1 cellular context compared by ENCODE assay signal in the genomic region with DNA sequence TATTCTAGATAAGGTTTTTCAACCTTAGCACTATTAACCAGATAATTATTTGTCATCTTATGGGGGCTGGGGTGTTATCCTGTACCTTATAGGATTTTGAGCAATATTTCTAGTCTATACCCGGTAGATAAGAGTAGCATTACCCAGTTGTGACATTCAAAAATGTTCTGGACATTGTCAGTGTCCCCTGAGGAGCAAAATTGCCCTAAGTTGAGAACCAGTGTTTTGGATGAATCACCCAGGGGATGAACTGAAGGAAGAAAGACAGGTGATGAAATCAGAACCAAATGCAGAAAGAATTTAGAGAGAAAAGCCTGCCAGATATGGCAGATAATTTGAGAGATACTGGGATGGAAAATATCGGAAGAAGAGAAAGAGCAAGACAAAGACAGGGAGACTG.
TF ChIP-seq lines count a peak whose summit lies in the region.

No MANE protein-coding gene starts in this region.

TF ChIP-seq in GM23338, 12 proteins besides CTCF, POLR2A, EP300 and RAD21 (continued from another document):
- TF ChIP-seq, protein P1, sequence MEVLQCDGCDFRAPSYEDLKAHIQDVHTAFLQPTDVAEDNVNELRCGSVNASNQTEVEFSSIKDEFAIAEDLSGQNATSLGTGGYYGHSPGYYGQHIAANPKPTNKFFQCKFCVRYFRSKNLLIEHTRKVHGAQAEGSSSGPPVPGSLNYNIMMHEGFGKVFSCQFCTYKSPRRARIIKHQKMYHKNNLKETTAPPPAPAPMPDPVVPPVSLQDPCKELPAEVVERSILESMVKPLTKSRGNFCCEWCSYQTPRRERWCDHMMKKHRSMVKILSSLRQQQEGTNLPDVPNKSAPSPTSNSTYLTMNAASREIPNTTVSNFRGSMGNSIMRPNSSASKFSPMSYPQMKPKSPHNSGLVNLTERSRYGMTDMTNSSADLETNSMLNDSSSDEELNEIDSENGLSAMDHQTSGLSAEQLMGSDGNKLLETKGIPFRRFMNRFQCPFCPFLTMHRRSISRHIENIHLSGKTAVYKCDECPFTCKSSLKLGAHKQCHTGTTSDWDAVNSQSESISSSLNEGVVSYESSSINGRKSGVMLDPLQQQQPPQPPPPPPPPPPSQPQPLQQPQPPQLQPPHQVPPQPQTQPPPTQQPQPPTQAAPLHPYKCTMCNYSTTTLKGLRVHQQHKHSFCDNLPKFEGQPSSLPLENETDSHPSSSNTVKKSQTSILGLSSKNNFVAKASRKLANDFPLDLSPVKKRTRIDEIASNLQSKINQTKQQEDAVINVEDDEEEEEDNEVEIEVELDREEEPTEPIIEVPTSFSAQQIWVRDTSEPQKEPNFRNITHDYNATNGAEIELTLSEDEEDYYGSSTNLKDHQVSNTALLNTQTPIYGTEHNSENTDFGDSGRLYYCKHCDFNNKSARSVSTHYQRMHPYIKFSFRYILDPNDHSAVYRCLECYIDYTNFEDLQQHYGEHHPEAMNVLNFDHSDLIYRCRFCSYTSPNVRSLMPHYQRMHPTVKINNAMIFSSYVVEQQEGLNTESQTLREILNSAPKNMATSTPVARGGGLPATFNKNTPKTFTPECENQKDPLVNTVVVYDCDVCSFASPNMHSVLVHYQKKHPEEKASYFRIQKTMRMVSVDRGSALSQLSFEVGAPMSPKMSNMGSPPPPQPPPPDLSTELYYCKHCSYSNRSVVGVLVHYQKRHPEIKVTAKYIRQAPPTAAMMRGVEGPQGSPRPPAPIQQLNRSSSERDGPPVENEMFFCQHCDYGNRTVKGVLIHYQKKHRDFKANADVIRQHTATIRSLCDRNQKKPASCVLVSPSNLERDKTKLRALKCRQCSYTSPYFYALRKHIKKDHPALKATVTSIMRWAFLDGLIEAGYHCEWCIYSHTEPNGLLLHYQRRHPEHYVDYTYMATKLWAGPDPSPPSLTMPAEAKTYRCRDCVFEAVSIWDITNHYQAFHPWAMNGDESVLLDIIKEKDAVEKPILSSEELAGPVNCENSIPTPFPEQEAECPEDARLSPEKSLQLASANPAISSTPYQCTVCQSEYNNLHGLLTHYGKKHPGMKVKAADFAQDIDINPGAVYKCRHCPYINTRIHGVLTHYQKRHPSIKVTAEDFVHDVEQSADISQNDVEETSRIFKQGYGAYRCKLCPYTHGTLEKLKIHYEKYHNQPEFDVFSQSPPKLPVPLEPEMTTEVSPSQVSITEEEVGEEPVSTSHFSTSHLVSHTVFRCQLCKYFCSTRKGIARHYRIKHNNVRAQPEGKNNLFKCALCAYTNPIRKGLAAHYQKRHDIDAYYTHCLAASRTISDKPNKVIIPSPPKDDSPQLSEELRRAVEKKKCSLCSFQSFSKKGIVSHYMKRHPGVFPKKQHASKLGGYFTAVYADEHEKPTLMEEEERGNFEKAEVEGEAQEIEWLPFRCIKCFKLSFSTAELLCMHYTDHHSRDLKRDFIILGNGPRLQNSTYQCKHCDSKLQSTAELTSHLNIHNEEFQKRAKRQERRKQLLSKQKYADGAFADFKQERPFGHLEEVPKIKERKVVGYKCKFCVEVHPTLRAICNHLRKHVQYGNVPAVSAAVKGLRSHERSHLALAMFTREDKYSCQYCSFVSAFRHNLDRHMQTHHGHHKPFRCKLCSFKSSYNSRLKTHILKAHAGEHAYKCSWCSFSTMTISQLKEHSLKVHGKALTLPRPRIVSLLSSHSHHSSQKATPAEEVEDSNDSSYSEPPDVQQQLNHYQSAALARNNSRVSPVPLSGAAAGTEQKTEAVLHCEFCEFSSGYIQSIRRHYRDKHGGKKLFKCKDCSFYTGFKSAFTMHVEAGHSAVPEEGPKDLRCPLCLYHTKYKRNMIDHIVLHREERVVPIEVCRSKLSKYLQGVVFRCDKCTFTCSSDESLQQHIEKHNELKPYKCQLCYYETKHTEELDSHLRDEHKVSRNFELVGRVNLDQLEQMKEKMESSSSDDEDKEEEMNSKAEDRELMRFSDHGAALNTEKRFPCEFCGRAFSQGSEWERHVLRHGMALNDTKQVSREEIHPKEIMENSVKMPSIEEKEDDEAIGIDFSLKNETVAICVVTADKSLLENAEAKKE (CRISPR knock-in tag; IDR thresholded peaks at IDR 0.05), result no peak
- TF ChIP-seq ZNF114 (CRISPR knock-in tag; IDR thresholded peaks at IDR 0.05), result no peak
